In genomic region chr7:116672596-116673503, GRCh38 we compare ENCODE assay signal across 8 cellular contexts. TPM values are rescaled to one million over a fixed set of nuclear protein-coding genes. Genes with fewer than 3 reads are reported as not detected.
DNase-seq lines count a peak whose midpoint lies in the region; ATAC-seq and TF ChIP-seq lines count a peak whose summit lies in the region.

No MANE protein-coding gene starts in this region.

- H3K27ac Mint-ChIP-seq in MCF 10A (ENCODE audit: low read depth, unreplicated experiment), result peak overlapping the region; percentile 98

- H2AFZ ChIP-seq in Karpas-422 (ENCODE audit: low read length), result no peak overlapping the region

- peaks cover 5% of the 10 kb centered on the region for H4K20me1 ChIP-seq in Karpas-422 (ENCODE audit: insufficient read depth, low read depth, low read length)

- peak overlapping the region; percentile 70 for H3K4me3 ChIP-seq in Karpas-422 (ENCODE audit: low read length)
- H3K4me3 ChIP-seq in subcutaneous abdominal adipose tissue (ENCODE audit: low read depth in 1 of 5, low read length in 5 of 5), result peak overlapping the region; percentile 66 to 89 (median 82)

- no peaks in the 10 kb centered on the region for H3K27me3 ChIP-seq in Karpas-422 (ENCODE audit: low read length)
- peaks cover 0 to 3% (median 0%) of the 10 kb centered on the region in 5 donors for H3K27me3 ChIP-seq in subcutaneous abdominal adipose tissue (ENCODE audit: control insufficient read depth in 5 of 5, insufficient read depth in 4 of 5, low read length in 5 of 5)

- no peak for ATAC-seq in GM21529 (IDR thresholded peaks at IDR 0.05; ENCODE audit: unreplicated experiment)
- ATAC-seq in HG03025 (IDR thresholded peaks at IDR 0.05; ENCODE audit: low FRiP score, unreplicated experiment), result no peak
- no peak for ATAC-seq in GM18870 (IDR thresholded peaks at IDR 0.05; ENCODE audit: unreplicated experiment)

- H3K9me2 ChIP-seq in Karpas-422 (replicated peaks; ENCODE audit: insufficient read depth, low read length), result no peaks in the 10 kb centered on the region

- peak; percentile 38 for DNase-seq in AG08396 (ENCODE audit: low spot score)
- peak; percentile 65 for DNase-seq in Karpas-422
- peak; percentile 59 for DNase-seq in MCF 10A (ENCODE audit: unreplicated experiment)
- DNase-seq in kidney tubule cell (ENCODE audit: low spot score), result peak; percentile 91

- intact Hi-C loops in MCF 10A (cut with micrococcal nuclease), result loop anchor here (1.0 to 5.0 kb wide), 6 partner anchors 36 to 416 kb away; no protein-coding TSS in a partner anchor

- H3K9me3 Mint-ChIP-seq in MCF 10A (ENCODE audit: unreplicated experiment), result no peaks in the 10 kb centered on the region

- BruUV-seq in MCF 10A (replicated peaks; lab: Mats Ljungman, UMichigan), result TSS peak; percentile 31

- H3K4me1 Mint-ChIP-seq in MCF 10A (ENCODE audit: insufficient read depth, unreplicated experiment), result peaks cover 27% of the 10 kb centered on the region

- TF ChIP-seq CTCF in MCF 10A (IDR thresholded peaks at IDR 0.05; ENCODE audit: unreplicated experiment), result no peak

- H3K9ac ChIP-seq in Karpas-422 (ENCODE audit: low read length), result peak overlapping the region; percentile 97
- H3K9ac ChIP-seq in subcutaneous abdominal adipose tissue (ENCODE audit: low read length in 5 of 5), result peak overlapping the region; percentile 69 to 99 (median 81)

- peaks cover 13% of the 10 kb centered on the region for H3K36me3 Mint-ChIP-seq in MCF 10A (ENCODE audit: insufficient read depth, unreplicated experiment)

- H3K9me3 ChIP-seq in Karpas-422 (ENCODE audit: low read length) (no peaks in the 10 kb centered on the region), subcutaneous abdominal adipose tissue (ENCODE audit: control insufficient read depth in 5 of 5, low read length in 5 of 5) (peaks cover 0 to 4% (median 0%) of the 10 kb centered on the region in 5 donors)

- H3K36me3 ChIP-seq in Karpas-422 (ENCODE audit: insufficient read depth, low read length) (peaks cover 4% of the 10 kb centered on the region; the same call in 1 of the 2 replicates), subcutaneous abdominal adipose tissue (ENCODE audit: control insufficient read depth in 5 of 5, insufficient read depth in 5 of 5, low read length in 5 of 5) (no peaks in the 10 kb centered on the region)

- no peaks in the 10 kb centered on the region for H3K27me3 Mint-ChIP-seq in MCF 10A (ENCODE audit: insufficient read depth, unreplicated experiment)

- H3K4me1 ChIP-seq in Karpas-422 (ENCODE audit: low read length) (peaks cover 50% of the 10 kb centered on the region), subcutaneous abdominal adipose tissue (ENCODE audit: control insufficient read depth in 5 of 5, insufficient read depth in 5 of 5, low read length in 5 of 5) (peaks cover 0 to 19% (median 14%) of the 10 kb centered on the region in 5 donors)

- peak overlapping the region; percentile 83 for H3K4me3 Mint-ChIP-seq in MCF 10A (ENCODE audit: unreplicated experiment)

- peak overlapping the region; percentile 92 for H3K27ac ChIP-seq in Karpas-422 (ENCODE audit: low read length)
- H3K27ac ChIP-seq in subcutaneous abdominal adipose tissue (ENCODE audit: low read depth, low read length), result peak overlapping the region; percentile 74

- POLR2A ChIA-PET in MCF 10A (lab: Yijun Ruan, JAX), result interaction anchor here (0.7 to 12.1 kb wide), 36 partner anchors 8 to 462 kb away, joined by 3 to 362 read pairs (median 8); partner anchors contain the start of genes ST7 and TES

- H3K4me2 ChIP-seq in Karpas-422 (ENCODE audit: low read depth, low read length, poor library complexity, severe bottlenecking), result peak overlapping the region; percentile 85

- H3K79me2 ChIP-seq in Karpas-422 (ENCODE audit: low read length), result peaks cover 64% of the 10 kb centered on the region

- CTCF ChIA-PET in MCF 10A (lab: Yijun Ruan, JAX), result interaction anchor here (0.6 to 7.7 kb wide), 18 partner anchors 17 to 223 kb away, joined by 3 to 62 read pairs (median 5); no protein-coding TSS in a partner anchor

RNA-seq across cellular contexts. Expression of gene MET, which starts 0.9 kb away (rescaled TPM):
- 118 and 158 TPM in 2 replicates for total RNA-seq in Karpas-422 (2014; rRNA removed; shearing (Covaris generic); ENCODE audit: low replicate concordance)
- 129 and 154 TPM in 2 replicates for total RNA-seq in MCF 10A (2022)

Comparison
In these comparisons a context has a peak if more than half of its experiments do, and no peak if none do; other contexts are left out.
1. DNase-seq: peak in every context shown above with its lines; median percentile 91 in kidney tubule cell; 65 in Karpas-422; 59 in MCF 10A; 38 in AG08396.